In genomic region chr19:45074744-45075143, GRCh38 we compare ENCODE assay signal across 9 cellular contexts. TPM values are rescaled to one million over a fixed set of nuclear protein-coding genes. Genes with fewer than 3 reads are reported as not detected.
DNase-seq lines count a peak whose midpoint lies in the region; ATAC-seq and TF ChIP-seq lines count a peak whose summit lies in the region.
"Had no signal": no experiment of that assay in that cellular context is flagged by ENCODE, and none has a peak within 500 bp of the region (broad histone marks: within the 10 kb centered on the region; RNA-seq: fewer than 3 reads in every experiment).

No MANE protein-coding gene starts in this region.

- no peaks in the 10 kb centered on the region for H3K9me2 ChIP-seq in DOHH2 (replicated peaks; ENCODE audit: control insufficient read depth, low read length)

- H3F3A ChIP-seq in DOHH2 (ENCODE audit: control insufficient read depth, insufficient read depth), result peaks cover 36% of the 10 kb centered on the region
- H3F3A ChIP-seq in neural progenitor cell (ENCODE audit: low read depth), result peaks cover 54% of the 10 kb centered on the region

- H3K27me3 Mint-ChIP-seq in neural progenitor cell (ENCODE audit: insufficient read depth, low read depth), result peaks cover 20% of the 10 kb centered on the region

- TF ChIP-seq CTCF in DOHH2 (IDR thresholded peaks at IDR 0.05; ENCODE audit: low read depth, low read length, poor library complexity, severe bottlenecking), result no peak
- TF ChIP-seq CTCF in NB4 (IDR thresholded peaks at IDR 0.05; ENCODE audit: low read depth, low read length), result no peak
- no peak for TF ChIP-seq CTCF in neural progenitor cell (IDR thresholded peaks at IDR 0.05)

- no peaks in the 10 kb centered on the region for H3K36me3 Mint-ChIP-seq in neural progenitor cell

- H2AFZ ChIP-seq in neural progenitor cell (replicated peaks), result peak overlapping the region; percentile 1

- H3K4me3 Mint-ChIP-seq in neural progenitor cell, result peak overlapping the region; percentile 64

- H3K27me3 ChIP-seq in DOHH2 (ENCODE audit: control insufficient read depth, low read length) (no peaks in the 10 kb centered on the region), ectodermal cell (ENCODE audit: control insufficient read depth, insufficient read depth, low read length, poor library complexity, severe bottlenecking) (peaks cover 27% of the 10 kb centered on the region), neural progenitor cell (peaks cover 36% of the 10 kb centered on the region)

- DNase-seq in NB4 (ENCODE audit: low read depth) (no peak), neural progenitor cell (ENCODE audit: low spot score) (peak; percentile 68), NCI-H2171 treated with DMSO at 0.1 percent for 48 hours (lab: John Stamatoyannopoulos, UW) (no peak), DMS114 treated with DMSO at 0.1 percent for 48 hours (lab: John Stamatoyannopoulos, UW; ENCODE audit: unreplicated experiment) (no peak), HPDE6-E6E7 (ENCODE audit: extremely low spot score) (no peak)
- DNase-seq: NCI-H1930 had no signal

- TF ChIP-seq POLR2A in NB4 (IDR thresholded peaks at IDR 0.05; ENCODE audit: extremely low read depth, insufficient read length), result no peak

- H3K27ac ChIP-seq in DOHH2 (ENCODE audit: low read depth, low read length), result peak overlapping the region; percentile 70
- no peak overlapping the region for H3K27ac ChIP-seq in ectodermal cell (ENCODE audit: insufficient read depth, low read depth, low read length, poor library complexity, severe bottlenecking)
- no peak overlapping the region for H3K27ac ChIP-seq in neural progenitor cell

- peaks cover 53% of the 10 kb centered on the region for H3K4me1 ChIP-seq in DOHH2 (ENCODE audit: control insufficient read depth, low read length)
- H3K4me1 ChIP-seq in ectodermal cell (ENCODE audit: control insufficient read depth, insufficient read depth, low read length), result peaks cover 22% of the 10 kb centered on the region
- peaks cover 25% of the 10 kb centered on the region for H3K4me1 ChIP-seq in neural progenitor cell

- no peak overlapping the region for H3K27ac Mint-ChIP-seq in neural progenitor cell

- peaks cover 14% of the 10 kb centered on the region for H4K20me1 ChIP-seq in DOHH2 (ENCODE audit: control insufficient read depth, insufficient read depth, low read depth, low read length)
- H4K20me1 ChIP-seq in neural progenitor cell (ENCODE audit: low read depth), result peaks cover 13% of the 10 kb centered on the region

- H3K36me3 ChIP-seq in DOHH2 (ENCODE audit: control insufficient read depth, low read length), result peaks cover 66% of the 10 kb centered on the region
- H3K36me3 ChIP-seq in ectodermal cell (ENCODE audit: control insufficient read depth, insufficient read depth, low read length), result peaks cover 4% of the 10 kb centered on the region
- no peaks in the 10 kb centered on the region for H3K36me3 ChIP-seq in neural progenitor cell

- H3K79me2 ChIP-seq in DOHH2 (ENCODE audit: control insufficient read depth, low read length), result peaks cover 87% of the 10 kb centered on the region
- H3K79me2 ChIP-seq in neural progenitor cell (ENCODE audit: low read depth), result peaks cover 5% of the 10 kb centered on the region

- H3K4me1 Mint-ChIP-seq in neural progenitor cell, result peaks cover 18% of the 10 kb centered on the region

- 36 to 38% methylated on average over 7 of the region's 7 CpGs for WGBS in ectodermal cell, 2 experiments

- no peak overlapping the region for H3K9ac ChIP-seq in neural progenitor cell

- no peak for ATAC-seq in GM19455 (IDR thresholded peaks at IDR 0.05; ENCODE audit: unreplicated experiment)

- H3K4me3 ChIP-seq in DOHH2 (ENCODE audit: low read length) (peak overlapping the region; percentile 79), NB4 (ENCODE audit: low read depth, low read length) (peak overlapping the region; percentile 48), ectodermal cell (ENCODE audit: insufficient read depth, low read depth, low read length) (peak overlapping the region; percentile 27), neural progenitor cell (peak overlapping the region; percentile 47)

- peak overlapping the region; percentile 75 for H3K4me2 ChIP-seq in DOHH2 (ENCODE audit: low read length)
- H3K4me2 ChIP-seq in neural progenitor cell, result peak overlapping the region; percentile 74

- no peaks in the 10 kb centered on the region for H3K9me3 ChIP-seq in DOHH2 (ENCODE audit: control insufficient read depth, insufficient read depth, low read length)
- H3K9me3 ChIP-seq in ectodermal cell (ENCODE audit: control insufficient read depth, low read length), result no peaks in the 10 kb centered on the region
- H3K9me3 ChIP-seq in neural progenitor cell (ENCODE audit: low read depth), result no peaks in the 10 kb centered on the region

- no peaks in the 10 kb centered on the region for H3K9me3 Mint-ChIP-seq in neural progenitor cell

RNA-seq across cellular contexts. Expression of gene ZNF296, which starts 1.5 kb away (rescaled TPM):
- polyA plus RNA-seq in ectodermal cell (2013, experiment 1 of 4), result 1.7 TPM
- polyA plus RNA-seq in ectodermal cell (2013, experiment 2 of 4), result 1.4 TPM
- 1.6 TPM for polyA plus RNA-seq in ectodermal cell (2013, experiment 3 of 4)
- polyA plus RNA-seq in ectodermal cell (2013, experiment 4 of 4), result 1.8 TPM
- total RNA-seq in neural progenitor cell (ENCODE audit: low replicate concordance), result 0.53 TPM in 1 of 2 replicates, not detected in the other

RNA-seq across cellular contexts. Expression of gene GEMIN7, which starts 4.3 kb away (rescaled TPM):
- 24.6 TPM for polyA plus RNA-seq in ectodermal cell (2013, experiment 1 of 4)
- polyA plus RNA-seq in ectodermal cell (2013, experiment 2 of 4), result 31.3 TPM
- 26.6 TPM for polyA plus RNA-seq in ectodermal cell (2013, experiment 3 of 4)
- 28.1 TPM for polyA plus RNA-seq in ectodermal cell (2013, experiment 4 of 4)
- total RNA-seq in neural progenitor cell (ENCODE audit: low replicate concordance), result 7.3 and 32.6 TPM in 2 replicates

RNA-seq across cellular contexts. Expression of gene PPP1R37, which starts 18.2 kb away (rescaled TPM):
- 25.4 TPM for polyA plus RNA-seq in ectodermal cell (2013, experiment 1 of 4)
- 24.1 TPM for polyA plus RNA-seq in ectodermal cell (2013, experiment 2 of 4)
- polyA plus RNA-seq in ectodermal cell (2013, experiment 3 of 4), result 19.8 TPM
- 20.7 TPM for polyA plus RNA-seq in ectodermal cell (2013, experiment 4 of 4)
- 8.1 and 34.1 TPM in 2 replicates for total RNA-seq in neural progenitor cell (ENCODE audit: low replicate concordance)

RNA-seq across cellular contexts. Expression of gene CLASRP, which starts 35.9 kb away (rescaled TPM):
- 99.8 TPM for polyA plus RNA-seq in ectodermal cell (2013, experiment 1 of 4)
- 72.3 TPM for polyA plus RNA-seq in ectodermal cell (2013, experiment 2 of 4)
- 62.8 TPM for polyA plus RNA-seq in ectodermal cell (2013, experiment 3 of 4)
- 75.4 TPM for polyA plus RNA-seq in ectodermal cell (2013, experiment 4 of 4)
- total RNA-seq in neural progenitor cell (ENCODE audit: low replicate concordance), result 57.0 and 97.1 TPM in 2 replicates

Comparison
In these comparisons a context has a peak if more than half of its experiments do, and no peak if none do; other contexts are left out.
1. H3K4me3 ChIP-seq: peak in every context shown above with its lines; median percentile 79 in DOHH2; 48 in NB4; 47 in neural progenitor cell; 27 in ectodermal cell.